In the genomic region with DNA sequence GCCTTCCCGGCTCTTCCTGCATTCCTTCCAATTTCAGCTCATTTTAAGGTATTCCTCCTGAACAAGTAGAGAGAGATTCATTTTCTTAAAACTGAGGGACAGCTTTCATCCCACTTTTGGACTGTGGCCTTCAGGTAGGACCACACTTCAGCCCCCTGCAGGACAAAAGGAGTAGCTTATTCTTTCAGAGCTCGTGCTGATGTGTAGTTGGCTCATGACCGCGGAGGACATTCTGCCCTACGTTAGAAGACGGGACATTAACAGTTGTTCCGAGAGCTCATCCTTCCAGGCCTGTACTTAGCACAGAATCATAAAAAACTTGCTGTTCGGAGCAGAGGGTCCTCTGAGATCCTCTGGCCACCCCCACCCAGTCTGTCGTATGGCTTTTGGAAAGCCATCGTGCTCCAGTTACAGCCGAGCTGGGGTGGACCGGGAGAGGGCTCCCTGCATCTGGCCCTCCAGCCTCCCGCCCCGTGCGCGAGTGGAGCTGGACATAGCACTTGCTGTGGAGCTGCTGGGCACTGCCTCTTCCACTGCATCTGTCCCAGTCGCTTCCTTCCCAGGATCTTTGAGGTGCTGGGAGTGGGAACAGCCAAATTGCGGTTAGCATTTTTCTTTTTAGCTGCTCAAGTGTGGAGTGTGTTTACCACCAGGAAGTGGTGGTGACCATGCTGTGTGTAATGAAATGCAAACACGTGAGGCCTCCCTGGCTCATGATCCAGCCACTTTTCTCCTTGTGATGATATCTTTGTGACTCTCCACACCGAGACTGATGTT, we compare ENCODE assay signal across 11 cellular contexts.
DNase-seq lines count a peak whose midpoint lies in the region; ATAC-seq, FAIRE-seq and TF ChIP-seq lines count a peak whose summit lies in the region.
"Had no signal": no experiment of that assay in that cellular context is flagged by ENCODE, and none has a peak within 500 bp of the region (broad histone marks: within the 10 kb centered on the region; RNA-seq: fewer than 3 reads in every experiment).

No MANE protein-coding gene starts in this region.

- H3K79me2 ChIP-seq in DND-41 (ENCODE audit: insufficient read depth, low read length): no peaks in the 10 kb centered on the region
- H3K79me2 ChIP-seq: parathyroid adenoma had no signal

- no peak overlapping the region for H3K4me2 ChIP-seq in DND-41 (ENCODE audit: insufficient read depth, low read length)

- H3K4me3 ChIP-seq in DND-41 (ENCODE audit: low read depth in 1 of 2, low read length in 2 of 2): no peak overlapping the region
- H3K4me3 ChIP-seq in WERI-Rb-1 (ENCODE audit: low read depth, low read length): no peak overlapping the region
- no peak overlapping the region for H3K4me3 ChIP-seq in kidney (ENCODE audit: low read length in 2 of 2)

- no peak for ATAC-seq in DND-41 (ENCODE audit: insufficient read depth, low read depth)
- ATAC-seq in HG03378 (IDR thresholded peaks at IDR 0.05; ENCODE audit: unreplicated experiment): no peak

- no peaks in the 10 kb centered on the region for H3K9me3 ChIP-seq in DND-41 (ENCODE audit: insufficient read depth, low read length, severe bottlenecking)
- H3K9me3 ChIP-seq in WERI-Rb-1 (ENCODE audit: severe bottlenecking): no peaks in the 10 kb centered on the region
- no peaks in the 10 kb centered on the region for H3K9me3 ChIP-seq in kidney (ENCODE audit: control insufficient read depth in 1 of 2, low read length in 2 of 2)

- no peak overlapping the region for H3K9ac ChIP-seq in DND-41 (ENCODE audit: low read depth, low read length)
- H3K9ac ChIP-seq in kidney (ENCODE audit: low read length in 2 of 2): no peak overlapping the region
- H3K9ac ChIP-seq: parathyroid adenoma had no signal

- H3K36me3 ChIP-seq in DND-41 (ENCODE audit: insufficient read depth, low read length): peaks cover 36% of the 10 kb centered on the region
- H3K36me3 ChIP-seq in WERI-Rb-1: peaks cover 5% of the 10 kb centered on the region; the same call in 1 of the 2 replicates
- H3K36me3 ChIP-seq in kidney (ENCODE audit: control insufficient read depth in 1 of 2, insufficient read depth in 2 of 2, low read length in 2 of 2): peaks cover 7 to 9% of the 10 kb centered on the region in 2 donors

- H2AFZ ChIP-seq in DND-41 (ENCODE audit: low read depth, low read length): no peak overlapping the region
- H2AFZ ChIP-seq: parathyroid adenoma had no signal

- peaks cover 4% of the 10 kb centered on the region; the same call in 1 of the 2 replicates for H4K20me1 ChIP-seq in DND-41 (ENCODE audit: insufficient read depth, low read length)

- in situ Hi-C loops in ACHN (cut with HindIII; ENCODE audit: low pct_ligation_motif_present, low pct_unique_long_range_greater_than_20kb, low sequenced_read_pairs): no loop called here

- no peak overlapping the region for H3K27ac ChIP-seq in DND-41 (ENCODE audit: low read length)
- no peak overlapping the region for H3K27ac ChIP-seq in WERI-Rb-1
- H3K27ac ChIP-seq in kidney (ENCODE audit: low read depth in 2 of 2, low read length in 2 of 2): no peak overlapping the region
- H3K27ac ChIP-seq: parathyroid adenoma had no signal

- H3K27me3 ChIP-seq in DND-41 (ENCODE audit: insufficient read depth, low read length, poor library complexity) (no peaks in the 10 kb centered on the region), WERI-Rb-1 (ENCODE audit: insufficient read depth, low read depth, severe bottlenecking) (no peaks in the 10 kb centered on the region)

- FAIRE-seq in kidney (lab: Jason Lieb, UNC): no peak

- DNase-seq in ACHN (peak; percentile 6), DND-41 (no peak), WERI-Rb-1 (no peak), kidney (peak; percentile 47), DMS 273 treated with DMSO at 0.1 percent for 48 hours (lab: John Stamatoyannopoulos, UW) (no peak), NCI-H446 treated with DMSO at 0.1 percent for 48 hours (lab: John Stamatoyannopoulos, UW) (no peak), NOMO-1 (lab: John Stamatoyannopoulos, UW; ENCODE audit: unreplicated experiment in 2 of 2) (no peak)
- DNase-seq: DMS53; NK-92 treated with Interleukin-12 subunit alpha and Interleukin-12 subunit beta, amount 100 ng/mL, for 24 hours had no signal

- peak; percentile 12 for TF ChIP-seq CTCF in DND-41 (IDR thresholded peaks at IDR 0.05; ENCODE audit: borderline replicate concordance, extremely low read depth, low read length, poor library complexity, severe bottlenecking)
- peak; percentile 34 for TF ChIP-seq CTCF in WERI-Rb-1 (IDR thresholded peaks at IDR 0.05; ENCODE audit: low read depth, low read length)
- no peak for TF ChIP-seq CTCF in kidney (IDR thresholded peaks at IDR 0.05; ENCODE audit: borderline replicate concordance, extremely low read depth, insufficient read depth)

- intact Hi-C loops in kidney (cut with DNase I): no loop called here

- H3K4me1 ChIP-seq in DND-41 (ENCODE audit: insufficient read depth, low read length) (no peaks in the 10 kb centered on the region), kidney (ENCODE audit: control insufficient read depth in 1 of 2, insufficient read depth in 1 of 2, low read depth in 1 of 2, low read length in 2 of 2) (peaks cover 0 to 2% of the 10 kb centered on the region in 2 donors)
- H3K4me1 ChIP-seq: parathyroid adenoma had no signal

Comparison
In these comparisons a context has a peak if more than half of its experiments do, and no peak if none do; other contexts are left out.
1. DNase-seq: peak in ACHN (single experiment) and kidney (single experiment); none in DND-41 (single experiment), WERI-Rb-1 (single experiment), DMS 273 treated with DMSO at 0.1 percent for 48 hours (single experiment), NCI-H446 treated with DMSO at 0.1 percent for 48 hours (single experiment) and NOMO-1 (0 of 2).